ENCODE assay signal across 8 cellular contexts in genomic region chr11:8192016-8192895, GRCh38. TPM values are rescaled to one million over a fixed set of nuclear protein-coding genes. Genes with fewer than 3 reads are reported as not detected.
A peak's percentile ranks its signal among the peaks of the same experiment; 100 is the strongest.
DNase-seq lines count a peak whose midpoint lies in the region; ATAC-seq and TF ChIP-seq lines count a peak whose summit lies in the region.

No MANE protein-coding gene starts in this region.

- in situ Hi-C loops in ACHN (cut with HindIII; ENCODE audit: low pct_ligation_motif_present, low pct_unique_long_range_greater_than_20kb, low sequenced_read_pairs): no loop called here

- TF ChIP-seq CTCF in GM12873 (IDR thresholded peaks at IDR 0.05; ENCODE audit: insufficient read depth, low read depth, low read length, missing control alignments) (peak; percentile 92), prostate gland (IDR thresholded peaks at IDR 0.05) (peak; percentile 32 to 75 (median 72))

- 68% methylated on average over 19 of the region's 19 CpGs for WGBS in prostate gland

- no peaks in the 10 kb centered on the region for H3K36me3 ChIP-seq in prostate gland

- H3K9me3 ChIP-seq in prostate gland: no peaks in the 10 kb centered on the region

- intact Hi-C loops in Right ventricle myocardium superior (cut with DNase I) (no loop called here), prostate gland (cut with DNase I) (no loop called here)

- H3K27ac ChIP-seq in prostate gland: no peak overlapping the region

- no peaks in the 10 kb centered on the region for H3K27me3 ChIP-seq in prostate gland (replicated peaks; ENCODE audit: insufficient read depth)

- no peak overlapping the region for H3K4me3 Mint-ChIP-seq in activated naive CD8-positive, alpha-beta T cell treated with anti-CD3 and anti-CD28 coated beads for 36 hours

- no peak overlapping the region for H3K27ac Mint-ChIP-seq in activated naive CD8-positive, alpha-beta T cell treated with anti-CD3 and anti-CD28 coated beads for 36 hours

- H3K4me1 ChIP-seq in prostate gland (replicated peaks): no peaks in the 10 kb centered on the region

- no peaks in the 10 kb centered on the region for H3K4me1 Mint-ChIP-seq in activated naive CD8-positive, alpha-beta T cell treated with anti-CD3 and anti-CD28 coated beads for 36 hours

- peak; percentile 86 for ATAC-seq in Right ventricle myocardium superior (ENCODE audit: poor library complexity)
- ATAC-seq in HG03520 (IDR thresholded peaks at IDR 0.05; ENCODE audit: unreplicated experiment): no peak

- peaks cover 41% of the 10 kb centered on the region for H3K27me3 Mint-ChIP-seq in activated naive CD8-positive, alpha-beta T cell treated with anti-CD3 and anti-CD28 coated beads for 36 hours

- TF ChIP-seq POLR2A in prostate gland (IDR thresholded peaks at IDR 0.05): no peak

- DNase-seq in ACHN (peak; percentile 55), HuH-7 (ENCODE audit: low spot score) (peak; percentile 85), OCI-M2 (lab: John Stamatoyannopoulos, UW; ENCODE audit: unreplicated experiment) (peak; percentile 4), Right ventricle myocardium superior (peak; percentile 68), prostate gland (ENCODE audit: low spot score) (peak; percentile 58)
- DNase-seq in activated naive CD8-positive, alpha-beta T cell treated with anti-CD3 and anti-CD28 coated beads for 36 hours: peak; percentile 27

- no peaks in the 10 kb centered on the region for H3K9me3 Mint-ChIP-seq in activated naive CD8-positive, alpha-beta T cell treated with anti-CD3 and anti-CD28 coated beads for 36 hours

- no peaks in the 10 kb centered on the region for H3K36me3 Mint-ChIP-seq in activated naive CD8-positive, alpha-beta T cell treated with anti-CD3 and anti-CD28 coated beads for 36 hours

- H3K4me3 ChIP-seq in prostate gland: no peak overlapping the region

RNA-seq across cellular contexts. Expression of gene RIC3, which starts 23.4 kb away (rescaled TPM):
- 10 to 100 TPM in 1 of 2 experiments, 1 to 10 TPM in 1; 9.4 to 11.7 TPM for total RNA-seq in activated naive CD8-positive, alpha-beta T cell treated with anti-CD3 and anti-CD28 coated beads for 36 hours
- total RNA-seq in Right ventricle myocardium superior: 11.1 TPM
- total RNA-seq in prostate gland: 10 to 100 TPM; 25.0 to 27.3 TPM

Comparison
In these comparisons a context has a peak if more than half of its experiments do, and no peak if none do; other contexts are left out.
1. DNase-seq: peak in every context shown above with its lines; median percentile 85 in HuH-7; 68 in Right ventricle myocardium superior; 58 in prostate gland; 55 in ACHN; 27 in activated naive CD8-positive, alpha-beta T cell treated with anti-CD3 and anti-CD28 coated beads for 36 hours; 4 in OCI-M2.